1 cellular context compared by ENCODE assay signal in the genomic region with DNA sequence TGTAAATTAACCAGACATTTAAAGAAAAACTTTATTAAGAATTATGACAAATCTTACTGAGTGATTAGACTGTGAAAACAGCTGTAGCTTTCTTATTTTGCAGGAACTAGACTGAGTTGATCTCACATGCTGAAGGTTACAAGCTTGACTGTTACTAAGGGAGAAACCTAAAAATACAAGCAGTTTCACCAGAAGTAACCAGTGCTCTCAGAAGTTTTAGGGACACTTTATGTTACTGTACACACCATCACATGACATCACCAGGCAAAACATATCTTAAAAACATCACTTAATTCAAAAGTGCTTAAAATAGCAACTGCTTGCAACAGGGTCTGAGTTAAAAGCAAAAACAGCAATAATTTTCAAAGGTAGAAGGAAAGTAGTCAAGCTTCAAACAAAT.
TF ChIP-seq lines count a peak whose summit lies in the region.

No MANE protein-coding gene starts in this region.

TF ChIP-seq in GM23338, 12 proteins besides CTCF, POLR2A, EP300 and RAD21 (continued from another document):
- TF ChIP-seq, protein P1, sequence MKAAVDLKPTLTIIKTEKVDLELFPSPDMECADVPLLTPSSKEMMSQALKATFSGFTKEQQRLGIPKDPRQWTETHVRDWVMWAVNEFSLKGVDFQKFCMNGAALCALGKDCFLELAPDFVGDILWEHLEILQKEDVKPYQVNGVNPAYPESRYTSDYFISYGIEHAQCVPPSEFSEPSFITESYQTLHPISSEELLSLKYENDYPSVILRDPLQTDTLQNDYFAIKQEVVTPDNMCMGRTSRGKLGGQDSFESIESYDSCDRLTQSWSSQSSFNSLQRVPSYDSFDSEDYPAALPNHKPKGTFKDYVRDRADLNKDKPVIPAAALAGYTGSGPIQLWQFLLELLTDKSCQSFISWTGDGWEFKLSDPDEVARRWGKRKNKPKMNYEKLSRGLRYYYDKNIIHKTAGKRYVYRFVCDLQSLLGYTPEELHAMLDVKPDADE (IDR thresholded peaks at IDR 0.05), result no peak
- no peak for TF ChIP-seq REST (IDR thresholded peaks at IDR 0.05; ENCODE audit: unreplicated experiment)
- no peak for TF ChIP-seq EZH2 (IDR thresholded peaks at IDR 0.05; ENCODE audit: low read depth, unreplicated experiment)
- TF ChIP-seq ZNF462 (CRISPR knock-in tag; IDR thresholded peaks at IDR 0.05), result no peak
- TF ChIP-seq POLR2AphosphoS5 (IDR thresholded peaks at IDR 0.05; ENCODE audit: low read depth), result no peak
- no peak for TF ChIP-seq CREB1 (CRISPR knock-in tag; IDR thresholded peaks at IDR 0.05; ENCODE audit: low read depth)
